Comparison of ENCODE assay signal across 12 cellular contexts in genomic region chr13:99995503-99996176, GRCh38. TPM values are rescaled to one million over a fixed set of nuclear protein-coding genes. Genes with fewer than 3 reads are reported as not detected.
DNase-seq lines count a peak whose midpoint lies in the region; ATAC-seq, FAIRE-seq and TF ChIP-seq lines count a peak whose summit lies in the region.
"Had no signal": no experiment of that assay in that cellular context is flagged by ENCODE, and none has a peak within 500 bp of the region (broad histone marks: within the 10 kb centered on the region; RNA-seq: fewer than 3 reads in every experiment).

No MANE protein-coding gene starts in this region.

- no peaks in the 10 kb centered on the region for H3K79me2 ChIP-seq in astrocyte (ENCODE audit: insufficient read depth, low read length)

- ATAC-seq in GM18517 (IDR thresholded peaks at IDR 0.05; ENCODE audit: unreplicated experiment) = no peak
- ATAC-seq: left lung had no signal

- peak overlapping the region; percentile 51 for H3K9ac ChIP-seq in astrocyte (ENCODE audit: low read length)

- no peaks in the 10 kb centered on the region for H3K36me3 ChIP-seq in HAP-1 (replicated peaks)
- no peaks in the 10 kb centered on the region for H3K36me3 ChIP-seq in astrocyte (ENCODE audit: insufficient read depth, low read length)
- H3K36me3 ChIP-seq in Peyer's patch = no peaks in the 10 kb centered on the region
- H3K36me3 ChIP-seq: left lung had no signal

- TF ChIP-seq CTCF in astrocyte (IDR thresholded peaks at IDR 0.05; ENCODE audit: insufficient read depth, low read depth, low read length) (no peak), Peyer's patch (IDR thresholded peaks at IDR 0.05) (no peak)

- H3K27me3 ChIP-seq in HAP-1 (ENCODE audit: low read depth) (peaks cover 47% of the 10 kb centered on the region), astrocyte (ENCODE audit: insufficient read depth, low read length) (peaks cover 55% of the 10 kb centered on the region), Peyer's patch (peaks cover 0 to 67% of the 10 kb centered on the region in 2 donors)

- DNase-seq in DMS 273 (lab: John Stamatoyannopoulos, UW; ENCODE audit: unreplicated experiment) (peak; percentile 19), DMS 273 treated with DMSO at 0.1 percent for 48 hours (lab: John Stamatoyannopoulos, UW) (no peak), HAP-1 (ENCODE audit: low spot score in 2 of 2) (no peak), astrocyte (ENCODE audit: low read depth) (no peak), kidney tubule cell (ENCODE audit: low spot score) (peak; percentile 47), EL (no peak), Peyer's patch (no peak)
- DNase-seq: left lung; stimulated activated CD8-positive, alpha-beta memory T cell treated with anti-CD3 and anti-CD28 coated beads, Interleukin-4, amount 100 ng/mL, for 48 hours had no signal

- H3K27me3 Mint-ChIP-seq in astrocyte (ENCODE audit: low read depth, unreplicated experiment) = peaks cover 74% of the 10 kb centered on the region

- H3K4me3 Mint-ChIP-seq in astrocyte (ENCODE audit: unreplicated experiment) = no peak overlapping the region

- peak overlapping the region; percentile 75 for H3K4me2 ChIP-seq in astrocyte (ENCODE audit: low read length)

- H3K27ac ChIP-seq in astrocyte (ENCODE audit: low read depth, low read length) (peak overlapping the region; percentile 7), Peyer's patch (no peak overlapping the region)
- H3K27ac ChIP-seq: 22Rv1, left lung had no signal

- H3K9me3 ChIP-seq in HAP-1 (no peaks in the 10 kb centered on the region), astrocyte (ENCODE audit: insufficient read depth, low read depth, low read length) (no peaks in the 10 kb centered on the region), Peyer's patch (no peaks in the 10 kb centered on the region)
- H3K9me3 ChIP-seq: left lung had no signal

- H3K4me1 ChIP-seq in HAP-1 (no peaks in the 10 kb centered on the region), astrocyte (ENCODE audit: insufficient read depth, low read length) (no peaks in the 10 kb centered on the region), Peyer's patch (peaks cover 0 to 8% (median 0%) of the 10 kb centered on the region in 4 donors)

- H3K4me3 ChIP-seq in HAP-1 (0 out of 2 replicates have a peak overlapping the region, but pooled peaks have one; percentile 4), astrocyte (ENCODE audit: insufficient read depth, low read depth, low read length) (peak overlapping the region; percentile 50), Peyer's patch (peak overlapping the region in 1 of 4 donors; percentile 6)
- H3K4me3 ChIP-seq: left lung had no signal

- no peaks in the 10 kb centered on the region for H3K36me3 Mint-ChIP-seq in astrocyte (ENCODE audit: low read depth, unreplicated experiment)

- peaks cover 5% of the 10 kb centered on the region for H3K9me3 Mint-ChIP-seq in astrocyte (ENCODE audit: unreplicated experiment)

- TF ChIP-seq POLR2A in Peyer's patch (IDR thresholded peaks at IDR 0.05) = no peak

- no peak overlapping the region for H3K27ac Mint-ChIP-seq in astrocyte (ENCODE audit: unreplicated experiment)

- H2AFZ ChIP-seq in astrocyte (ENCODE audit: low read depth, low read length) = no peak overlapping the region

- in situ Hi-C loops in HAP-1 (cut with MboI; ENCODE audit: low sequenced_read_pairs) = no loop called here

- FAIRE-seq in astrocyte (lab: Jason Lieb, UNC) = no peak
- FAIRE-seq: endometrium had no signal

- H3K4me1 Mint-ChIP-seq in astrocyte (ENCODE audit: low read depth, unreplicated experiment) = peaks cover 9% of the 10 kb centered on the region

- H4K20me1 ChIP-seq in astrocyte (ENCODE audit: insufficient read depth, low read length) = no peaks in the 10 kb centered on the region

RNA-seq across cellular contexts. Expression of gene ZIC2, which starts 14.1 kb away (rescaled TPM):
- total RNA-seq in astrocyte (0.60 and 1.8 TPM in 2 replicates), Peyer's patch (not detected)
- total RNA-seq: left lung had no signal

RNA-seq across cellular contexts. Expression of gene ZIC5, which starts 24.1 kb away (rescaled TPM):
- total RNA-seq in astrocyte (0.17 and 0.27 TPM in 2 replicates), Peyer's patch (not detected)
- total RNA-seq: left lung had no signal

Comparison
In these comparisons a context has a peak if more than half of its experiments do, and no peak if none do; other contexts are left out.
1. DNase-seq: peak in DMS 273 (single experiment) and kidney tubule cell (single experiment); none in DMS 273 treated with DMSO at 0.1 percent for 48 hours (single experiment), HAP-1 (0 of 2), astrocyte (single experiment), EL (single experiment) and Peyer's patch (0 of 3).